ENCODE assay signal across 23 cellular contexts in the genomic region with DNA sequence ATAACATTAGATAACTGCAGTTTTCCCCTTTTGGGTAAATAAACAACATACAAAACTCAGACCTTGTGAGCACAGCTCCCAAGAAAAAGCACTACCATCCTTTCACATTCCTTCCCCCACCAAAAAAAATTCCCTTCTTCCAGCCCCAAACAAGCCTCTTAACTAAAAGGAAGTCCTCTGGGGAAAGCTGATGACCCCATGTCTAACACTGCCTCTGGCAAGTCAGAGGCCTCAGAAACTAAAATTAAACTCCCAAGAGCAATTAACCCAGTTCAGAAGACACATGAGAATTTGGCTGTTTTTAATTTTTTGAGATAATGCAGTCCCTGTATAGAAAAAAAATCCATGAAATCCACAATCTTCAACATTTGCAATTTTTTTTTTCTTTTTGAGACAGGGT.
"Had no signal": no experiment of that assay in that cellular context is flagged by ENCODE, and none has a peak within 500 bp of the region (broad histone marks: within the 10 kb centered on the region; RNA-seq: fewer than 3 reads in every experiment).

No MANE protein-coding gene starts in this region.

- H3K9me3 Mint-ChIP-seq: endodermal cell; naive thymus-derived CD4-positive, alpha-beta T cell; nephron progenitor cell had no signal

- H3K4me3 Mint-ChIP-seq: endodermal cell; naive thymus-derived CD4-positive, alpha-beta T cell; nephron progenitor cell had no signal

- H3K9me3 ChIP-seq: gastrocnemius medialis, heart right ventricle, right atrium auricular region, stomach, thoracic aorta, transverse colon had no signal

- FAIRE-seq: endothelial cell of umbilical vein, small intestine had no signal

- H3K27ac ChIP-seq: coronary artery, gastrocnemius medialis, heart right ventricle, right atrium auricular region, stomach, thoracic aorta, transverse colon had no signal

- H3K36me3 ChIP-seq: gastrocnemius medialis, heart right ventricle, right atrium auricular region, stomach, thoracic aorta, transverse colon had no signal

- H3K4me3 ChIP-seq: coronary artery, gastrocnemius medialis, heart right ventricle, lung, right atrium auricular region, stomach, thoracic aorta, transverse colon had no signal

- DNase-seq: effector CD4-positive, alpha-beta T cell; endodermal cell; erythroblast; gastrocnemius medialis; hypothalamus; islet precursor cell; mesenchymal stem cell; naive thymus-derived CD4-positive, alpha-beta T cell; nephron progenitor cell; posterior cingulate gyrus; small intestine; stimulated activated CD4-positive, alpha-beta T cell treated with anti-CD3 and anti-CD28 coated beads, Interleukin-12 subunit alpha, Interleukin-12 subunit beta, amount 100 ng/mL, for 4 hours; stimulated activated naive CD4-positive, alpha-beta T cell; stomach; substantia nigra; transverse colon had no signal

- H3K36me3 Mint-ChIP-seq: naive thymus-derived CD4-positive, alpha-beta T cell had no signal

- H3K27me3 ChIP-seq: gastrocnemius medialis, heart right ventricle, right atrium auricular region, stomach, transverse colon had no signal

- H3K27me3 Mint-ChIP-seq: naive thymus-derived CD4-positive, alpha-beta T cell had no signal

- H3K27ac Mint-ChIP-seq: endodermal cell, nephron progenitor cell had no signal

- ATAC-seq: gastrocnemius medialis; left lobe of liver; naive thymus-derived CD4-positive, alpha-beta T cell had no signal
